Comparison of ENCODE assay signal across 14 cellular contexts in the genomic region with DNA sequence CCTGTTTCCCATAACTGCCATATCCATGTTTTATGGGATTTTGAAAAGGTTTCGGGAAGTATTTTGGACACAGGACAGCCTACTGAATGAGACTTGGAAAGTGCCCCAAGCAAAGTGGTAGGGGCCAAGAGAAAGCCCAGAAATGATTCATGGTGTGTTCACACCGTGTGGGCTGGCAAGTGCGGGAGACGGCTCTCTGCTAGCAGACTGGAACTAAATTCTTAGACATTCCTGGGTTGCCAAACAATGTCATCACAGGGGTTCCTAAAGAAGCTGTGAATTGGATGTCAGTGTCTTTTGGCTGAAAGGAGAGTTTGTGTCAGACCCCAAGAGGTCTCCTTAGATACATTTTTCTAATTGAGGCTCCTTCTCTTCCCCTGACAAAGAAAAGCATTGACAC.
DNase-seq lines count a peak whose midpoint lies in the region; ATAC-seq, FAIRE-seq and TF ChIP-seq lines count a peak whose summit lies in the region.
"Had no signal": no experiment of that assay in that cellular context is flagged by ENCODE, and none has a peak within 500 bp of the region (broad histone marks: within the 10 kb centered on the region; RNA-seq: fewer than 3 reads in every experiment).

No MANE protein-coding gene starts in this region.

- no peak overlapping the region for H2AFZ ChIP-seq in keratinocyte (ENCODE audit: control insufficient read depth, low read length)

- CTCF ChIA-PET in A673 (lab: Charles Lee), result no interaction called here

- no peaks in the 10 kb centered on the region for H3K9me1 ChIP-seq in keratinocyte (ENCODE audit: control insufficient read depth, extremely low read depth, insufficient read depth, low read length)

- H3K36me3 ChIP-seq in A673 (ENCODE audit: insufficient read depth, low read length, poor library complexity, severe bottlenecking), result no peaks in the 10 kb centered on the region
- no peaks in the 10 kb centered on the region for H3K36me3 ChIP-seq in brain microvascular endothelial cell (replicated peaks)
- H3K36me3 ChIP-seq in keratinocyte (ENCODE audit: control insufficient read depth in 2 of 2, extremely low read depth in 1 of 2, insufficient read depth in 2 of 2, low read length in 2 of 2), result no peaks in the 10 kb centered on the region
- H3K36me3 ChIP-seq: gastrocnemius medialis had no signal

- H3K27me3 Mint-ChIP-seq in stimulated activated naive CD8-positive, alpha-beta T cell treated with anti-CD3 and anti-CD28 coated beads, Interleukin-15, amount 100 ng/mL, for 72 hours, result no peaks in the 10 kb centered on the region
- H3K27me3 Mint-ChIP-seq: activated naive CD4-positive, alpha-beta T cell treated with anti-CD3 and anti-CD28 coated beads, Interleukin-2, amount 50 U/mL, for 24 hours had no signal

- POLR2A ChIA-PET in A673 (lab: Charles Lee; ENCODE audit: low non-redundant PET), result no interaction called here

- H3K27me3 ChIP-seq in A673 (replicated peaks; ENCODE audit: insufficient read depth, low read depth, low read length, poor library complexity) (peaks cover 23% of the 10 kb centered on the region), brain microvascular endothelial cell (replicated peaks) (no peaks in the 10 kb centered on the region), keratinocyte (ENCODE audit: control insufficient read depth, extremely low read depth, insufficient read depth, low read length) (no peaks in the 10 kb centered on the region)
- H3K27me3 ChIP-seq: gastrocnemius medialis had no signal

- H3K4me3 ChIP-seq in A673 (ENCODE audit: low read depth, low read length, poor library complexity, severe bottlenecking) (no peak overlapping the region), brain microvascular endothelial cell (ENCODE audit: low read depth, low read length) (no peak overlapping the region), keratinocyte (ENCODE audit: control insufficient read depth in 2 of 3, extremely low read depth in 1 of 3, insufficient read depth in 2 of 3, low read depth in 1 of 3, low read length in 3 of 3) (no peak overlapping the region)
- H3K4me3 ChIP-seq: gastrocnemius medialis had no signal

- ATAC-seq in left colon, result no peak
- ATAC-seq in stimulated activated naive CD8-positive, alpha-beta T cell treated with anti-CD3 and anti-CD28 coated beads, Interleukin-15, amount 100 ng/mL, for 72 hours, result no peak
- ATAC-seq: gastrocnemius medialis had no signal

- H3K79me2 ChIP-seq in keratinocyte (ENCODE audit: control insufficient read depth, insufficient read depth, low read length), result no peaks in the 10 kb centered on the region

- H3K9me3 Mint-ChIP-seq in stimulated activated naive CD8-positive, alpha-beta T cell treated with anti-CD3 and anti-CD28 coated beads, Interleukin-15, amount 100 ng/mL, for 72 hours, result peaks cover 6 to 19% of the 10 kb centered on the region in 2 donors
- H3K9me3 Mint-ChIP-seq: activated naive CD4-positive, alpha-beta T cell treated with anti-CD3 and anti-CD28 coated beads, Interleukin-2, amount 50 U/mL, for 24 hours had no signal

- DNase-seq in A673 (ENCODE audit: low spot score) (peak; percentile 27), H54 (ENCODE audit: insufficient read length, low spot score) (peak; percentile 57), brain microvascular endothelial cell (peak; percentile 4), keratinocyte (ENCODE audit: low read depth, low spot score) (no peak), left colon (no peak), GF-D8 (lab: John Stamatoyannopoulos, UW) (no peak), globus pallidus (ENCODE audit: low spot score) (no peak)
- DNase-seq in stimulated activated naive CD8-positive, alpha-beta T cell treated with anti-CD3 and anti-CD28 coated beads, Interleukin-15, amount 100 ng/mL, for 72 hours, result no peak
- DNase-seq: AML-193, gastrocnemius medialis, NCI-H345, SHP77 treated with DMSO at 0.1 percent for 48 hours had no signal

- no peak overlapping the region for H3K4me3 Mint-ChIP-seq in stimulated activated naive CD8-positive, alpha-beta T cell treated with anti-CD3 and anti-CD28 coated beads, Interleukin-15, amount 100 ng/mL, for 72 hours
- H3K4me3 Mint-ChIP-seq: activated naive CD4-positive, alpha-beta T cell treated with anti-CD3 and anti-CD28 coated beads, Interleukin-2, amount 50 U/mL, for 24 hours had no signal

- H3K4me2 ChIP-seq in keratinocyte (ENCODE audit: control insufficient read depth, extremely low read depth, insufficient read depth, low read depth, low read length), result peak overlapping the region; percentile 47

- no peaks in the 10 kb centered on the region for H4K20me1 ChIP-seq in keratinocyte (ENCODE audit: control insufficient read depth, extremely low read depth, insufficient read depth, low read length)

- H3K9ac ChIP-seq in keratinocyte (ENCODE audit: control insufficient read depth, extremely low read depth, insufficient read depth, low read length), result no peak overlapping the region

- BruUV-seq in A673 (replicated peaks; lab: Mats Ljungman, UMichigan), result no TSS peak

- TF ChIP-seq POLR2A in H54 (IDR thresholded peaks at IDR 0.05; ENCODE audit: low read depth, low read length), result no peak

- TF ChIP-seq CTCF in A673 (conservative IDR thresholded peaks at IDR 0.05; ENCODE audit: low read depth, low read length) (no peak), brain microvascular endothelial cell (IDR thresholded peaks at IDR 0.05; ENCODE audit: low read depth, low read length, missing control alignments) (no peak), keratinocyte (optimal IDR thresholded peaks at IDR 0.05 in 1 of 3, IDR thresholded peaks at IDR 0.05 in 1 of 3, conservative IDR thresholded peaks at IDR 0.05 in 1 of 3; ENCODE audit: extremely low read depth in 1 of 3, insufficient read depth in 2 of 3, low read length in 3 of 3) (no peak)

- no peaks in the 10 kb centered on the region for H3K4me1 Mint-ChIP-seq in stimulated activated naive CD8-positive, alpha-beta T cell treated with anti-CD3 and anti-CD28 coated beads, Interleukin-15, amount 100 ng/mL, for 72 hours
- H3K4me1 Mint-ChIP-seq: activated naive CD4-positive, alpha-beta T cell treated with anti-CD3 and anti-CD28 coated beads, Interleukin-2, amount 50 U/mL, for 24 hours had no signal

- FAIRE-seq in H54 (lab: Jason Lieb, UNC), result peak; percentile 86
- peak; percentile 92 for FAIRE-seq in keratinocyte (lab: Jason Lieb, UNC)

- H3K27ac ChIP-seq in A673 (ENCODE audit: low read depth, low read length, poor library complexity, severe bottlenecking) (no peak overlapping the region), brain microvascular endothelial cell (no peak overlapping the region), keratinocyte (ENCODE audit: control insufficient read depth, insufficient read depth, low read length) (no peak overlapping the region)
- H3K27ac ChIP-seq: gastrocnemius medialis, HL-60 had no signal

- no peak overlapping the region for H3K27ac Mint-ChIP-seq in stimulated activated naive CD8-positive, alpha-beta T cell treated with anti-CD3 and anti-CD28 coated beads, Interleukin-15, amount 100 ng/mL, for 72 hours
- H3K27ac Mint-ChIP-seq: activated naive CD4-positive, alpha-beta T cell treated with anti-CD3 and anti-CD28 coated beads, Interleukin-2, amount 50 U/mL, for 24 hours had no signal

- H3K4me1 ChIP-seq in A673 (ENCODE audit: insufficient read depth, low read length, poor library complexity, severe bottlenecking) (no peaks in the 10 kb centered on the region), keratinocyte (ENCODE audit: control insufficient read depth, extremely low read depth, insufficient read depth, low read length) (peaks cover 10% of the 10 kb centered on the region)
- H3K4me1 ChIP-seq: gastrocnemius medialis had no signal

- dilution Hi-C loops in keratinocyte (cut with MboI; ENCODE audit: extremely low pct_ligation_motif_present, low sequenced_read_pairs), result no loop called here

- intact Hi-C loops in A673 (cut with micrococcal nuclease; ENCODE audit: unreplicated experiment), result no loop called here
- intact Hi-C loops in left colon (cut with DNase I, micrococcal nuclease), result no loop called here

- in situ Hi-C loops in brain microvascular endothelial cell (cut with HindIII; ENCODE audit: low pct_ligation_motif_present, low sequenced_read_pairs), result no loop called here

- H3K9me3 ChIP-seq in A673 (ENCODE audit: low read depth, low read length, poor library complexity, severe bottlenecking) (no peaks in the 10 kb centered on the region), keratinocyte (ENCODE audit: control insufficient read depth, low read depth, low read length) (no peaks in the 10 kb centered on the region)
- H3K9me3 ChIP-seq: gastrocnemius medialis had no signal

Comparison
In these comparisons a context has a peak if more than half of its experiments do, and no peak if none do; other contexts are left out.
1. DNase-seq: peak in A673 (single experiment), H54 (single experiment) and brain microvascular endothelial cell (single experiment); none in keratinocyte (single experiment), left colon (0 of 2), GF-D8 (single experiment), stimulated activated naive CD8-positive, alpha-beta T cell treated with anti-CD3 and anti-CD28 coated beads, Interleukin-15, amount 100 ng/mL, for 72 hours (0 of 2) and globus pallidus (single experiment).